Comparison of ENCODE assay signal across 24 cellular contexts in genomic region chr1:37759451-37759850, GRCh38. TPM values are rescaled to one million over a fixed set of nuclear protein-coding genes. Genes with fewer than 3 reads are reported as not detected.
"Had no signal": no experiment of that assay in that cellular context is flagged by ENCODE, and none has a peak within 500 bp of the region (broad histone marks: within the 10 kb centered on the region; RNA-seq: fewer than 3 reads in every experiment).

No MANE protein-coding gene starts in this region.

- DNase-seq: colonic mucosa; cortex of kidney; effector CD4-positive, alpha-beta T cell; effector memory CD4-positive, alpha-beta T cell; foreskin keratinocyte; heart left ventricle; hypothalamus; immature natural killer cell; islet precursor cell; kidney; kidney glomerular epithelial cell; left colon; left lung; left ventricle myocardium superior; lower lobe of right lung; mesenchymal stem cell; mucosa of descending colon; naive B cell had no signal

- ATAC-seq: foreskin keratinocyte, gastroesophageal sphincter, heart left ventricle, left colon, left lung, left ventricle myocardium superior, lower lobe of right lung, mucosa of descending colon had no signal

RNA-seq across cellular contexts. Expression of gene EPHA10, which starts 5.5 kb away (rescaled TPM):
- total RNA-seq: endothelial cell of umbilical vein, fibroblast of villous mesenchyme, foreskin keratinocyte, lung microvascular endothelial cell, mesenteric fat pad, myocyte had no signal
